Comparison of ENCODE assay signal across 14 cellular contexts in genomic region chr15:66852064-66852905, GRCh38.
A peak's percentile ranks its signal among the peaks of the same experiment; 100 is the strongest.
DNase-seq lines count a peak whose midpoint lies in the region; ATAC-seq and TF ChIP-seq lines count a peak whose summit lies in the region.
"Had no signal": no experiment of that assay in that cellular context is flagged by ENCODE, and none has a peak within 500 bp of the region (broad histone marks: within the 10 kb centered on the region; RNA-seq: fewer than 3 reads in every experiment).

No MANE protein-coding gene starts in this region.

- H3K27ac ChIP-seq in hepatocyte (peak overlapping the region; percentile 87), prostate gland (peak overlapping the region; percentile 45 to 55)

- H3K4me3 ChIP-seq in NT2/D1 (ENCODE audit: insufficient read length, low read depth) (no peak overlapping the region), hepatocyte (no peak overlapping the region), prostate gland (no peak overlapping the region)
- H3K4me3 ChIP-seq: MG63 had no signal

- DNase-seq in CD14-positive monocyte (ENCODE audit: low spot score), result peak; percentile 38
- DNase-seq in NT2/D1 (ENCODE audit: low read depth, low spot score), result no peak
- no peak for DNase-seq in hepatocyte (ENCODE audit: low spot score)
- no peak for DNase-seq in prostate gland (ENCODE audit: low spot score)
- DNase-seq in anterior cingulate cortex (lab: John Stamatoyannopoulos, UW), result no peak
- no peak for DNase-seq in cortex of kidney (lab: John Stamatoyannopoulos, UW)
- DNase-seq: activated CD4-positive, alpha-beta T cell treated with anti-CD3 and anti-CD28 coated beads, Interleukin-2, amount 50 U/mL, for 4 hours; activated gamma-delta T cell treated with Interleukin-2 at 50 U/mL for 16 hours; glutamatergic neuron; MG63; NCI-H2029; SHP77 treated with DMSO at 0.1 percent for 48 hours had no signal

- H3K27ac Mint-ChIP-seq in CD14-positive monocyte, result peak overlapping the region in 3 of 7 donors; percentile 38 to 69 (median 50)

- no peak for ATAC-seq in esophagus mucosa
- ATAC-seq in GM21825 (IDR thresholded peaks at IDR 0.05; ENCODE audit: unreplicated experiment), result no peak

- H3K4me1 ChIP-seq in NT2/D1 (ENCODE audit: insufficient read depth, insufficient read length) (peaks cover 18% of the 10 kb centered on the region), hepatocyte (ENCODE audit: insufficient read depth) (peaks cover 40% of the 10 kb centered on the region), prostate gland (replicated peaks) (peaks cover 2% of the 10 kb centered on the region)

- peaks cover 19% of the 10 kb centered on the region for H3K27me3 ChIP-seq in NT2/D1 (ENCODE audit: insufficient read depth, insufficient read length)
- H3K27me3 ChIP-seq in hepatocyte, result no peaks in the 10 kb centered on the region
- H3K27me3 ChIP-seq in prostate gland (replicated peaks; ENCODE audit: insufficient read depth), result no peaks in the 10 kb centered on the region
- H3K27me3 ChIP-seq: MG63 had no signal

- TF ChIP-seq POLR2A in prostate gland (IDR thresholded peaks at IDR 0.05), result no peak

- no peaks in the 10 kb centered on the region for H3K9me2 ChIP-seq in hepatocyte (replicated peaks; ENCODE audit: insufficient read depth)

- peaks cover 19% of the 10 kb centered on the region for H3K4me1 Mint-ChIP-seq in CD14-positive monocyte

- no peak overlapping the region for H2AFZ ChIP-seq in hepatocyte

- H3K4me3 Mint-ChIP-seq in CD14-positive monocyte, result peak overlapping the region in 1 of 2 donors; percentile 66

- H3K36me3 Mint-ChIP-seq in CD14-positive monocyte, result peaks cover 9 to 10% of the 10 kb centered on the region in 2 donors

- no peaks in the 10 kb centered on the region for H4K20me1 ChIP-seq in hepatocyte (ENCODE audit: insufficient read depth, poor library complexity, severe bottlenecking)

- H3K9me3 ChIP-seq in NT2/D1 (ENCODE audit: insufficient read depth, low read length) (no peaks in the 10 kb centered on the region), hepatocyte (ENCODE audit: low read depth) (no peaks in the 10 kb centered on the region), prostate gland (no peaks in the 10 kb centered on the region)
- H3K9me3 ChIP-seq: MG63 had no signal

- peak overlapping the region; percentile 6 for H3K4me2 ChIP-seq in hepatocyte

- intact Hi-C loops in CD14-positive monocyte (cut with micrococcal nuclease), result loop anchor here (5.0 kb wide), 5 partner anchors 50 to 250 kb away; no protein-coding TSS in a partner anchor
- intact Hi-C loops in prostate gland (cut with DNase I), result loop anchor here (2.0 to 5.0 kb wide), 3 partner anchors 80 to 249 kb away; no protein-coding TSS in a partner anchor

- peak overlapping the region; percentile 39 for H3K9ac ChIP-seq in NT2/D1 (ENCODE audit: insufficient read length, low read depth)

- no peaks in the 10 kb centered on the region for H3K79me2 ChIP-seq in hepatocyte

- TF ChIP-seq CTCF in CD14-positive monocyte (IDR thresholded peaks at IDR 0.05) (no peak), hepatocyte (IDR thresholded peaks at IDR 0.05; ENCODE audit: poor library complexity) (no peak), prostate gland (IDR thresholded peaks at IDR 0.05) (no peak)

- H3K9me3 Mint-ChIP-seq in CD14-positive monocyte, result no peaks in the 10 kb centered on the region

- WGBS in hepatocyte (ENCODE audit: low lambda C conversion rate, missing lambda C conversion rate), result 89% methylated on average over 25 of the region's 25 CpGs
- 91% methylated on average over 25 of the region's 25 CpGs for WGBS in prostate gland

- H3K36me3 ChIP-seq in NT2/D1 (ENCODE audit: insufficient read depth, insufficient read length, low read length) (no peaks in the 10 kb centered on the region), hepatocyte (replicated peaks; ENCODE audit: insufficient read depth, low read depth) (no peaks in the 10 kb centered on the region), prostate gland (no peaks in the 10 kb centered on the region)

- H3K27me3 Mint-ChIP-seq in CD14-positive monocyte (ENCODE audit: low read depth in 3 of 3), result peaks cover 8 to 27% (median 26%) of the 10 kb centered on the region in 3 donors
